In the genomic region with DNA sequence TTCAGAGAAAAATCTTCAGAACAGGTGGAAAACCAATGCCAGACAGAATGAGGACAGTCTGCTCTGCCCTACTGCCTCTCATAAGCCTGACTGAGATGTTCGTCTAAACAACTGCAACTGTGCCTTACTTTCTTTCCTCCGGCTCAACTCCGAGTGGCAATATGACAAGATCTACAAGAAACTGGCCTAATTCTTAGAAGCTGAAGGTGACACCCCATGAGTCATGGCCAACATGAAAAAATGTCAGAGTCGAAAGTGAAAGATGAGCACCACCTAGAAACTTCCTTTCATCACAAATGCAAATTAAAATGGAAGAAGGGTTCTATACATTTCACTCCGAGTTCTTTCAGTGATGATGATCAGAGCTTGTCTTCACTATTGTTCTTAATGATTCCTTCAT, we compare ENCODE assay signal across 8 cellular contexts. TPM values are rescaled to one million over a fixed set of nuclear protein-coding genes. Genes with fewer than 3 reads are reported as not detected.
DNase-seq lines count a peak whose midpoint lies in the region; ATAC-seq, FAIRE-seq and TF ChIP-seq lines count a peak whose summit lies in the region.

No MANE protein-coding gene starts in this region.

- ATAC-seq in GM18498 (IDR thresholded peaks at IDR 0.05; ENCODE audit: unreplicated experiment) (peak; percentile 80), HG02759 (IDR thresholded peaks at IDR 0.05; ENCODE audit: unreplicated experiment) (peak; percentile 71), Panc1 (no peak)

- H3K9ac ChIP-seq in astrocyte (ENCODE audit: low read length): no peak overlapping the region

- no peaks in the 10 kb centered on the region for H3K27me3 Mint-ChIP-seq in astrocyte (ENCODE audit: low read depth, unreplicated experiment)

- CTCF ChIA-PET in Panc1 (lab: Charles Lee): no interaction called here

- peaks cover 5% of the 10 kb centered on the region for H3K4me1 ChIP-seq in Panc1 (ENCODE audit: control insufficient read depth, insufficient read depth, low read length)
- H3K4me1 ChIP-seq in astrocyte (ENCODE audit: insufficient read depth, low read length): peaks cover 19% of the 10 kb centered on the region

- no peak overlapping the region for H2AFZ ChIP-seq in astrocyte (ENCODE audit: low read depth, low read length)

- intact Hi-C loops in Panc1 (cut with micrococcal nuclease; ENCODE audit: unreplicated experiment): no loop called here

- H3K27ac ChIP-seq in Panc1 (ENCODE audit: low read length) (no peak overlapping the region), astrocyte (ENCODE audit: low read depth, low read length) (no peak overlapping the region)

- no peaks in the 10 kb centered on the region for H3K9me3 ChIP-seq in Panc1 (ENCODE audit: control insufficient read depth, insufficient read depth, low read depth, low read length)
- no peaks in the 10 kb centered on the region for H3K9me3 ChIP-seq in astrocyte (ENCODE audit: insufficient read depth, low read depth, low read length)

- no peaks in the 10 kb centered on the region for H3K9me3 Mint-ChIP-seq in astrocyte (ENCODE audit: unreplicated experiment)

- H3K27ac Mint-ChIP-seq in astrocyte (ENCODE audit: unreplicated experiment): no peak overlapping the region

- DNase-seq in Panc1 (ENCODE audit: low read depth, low spot score) (no peak), astrocyte (ENCODE audit: low read depth) (peak; percentile 35), GOT3 (lab: John Stamatoyannopoulos, UW) (no peak), mucosa of gallbladder (ENCODE audit: low spot score) (no peak), GF-D8 (lab: John Stamatoyannopoulos, UW) (no peak)
- peak; percentile 12 for DNase-seq in stimulated activated CD8-positive, alpha-beta memory T cell treated with anti-CD3 and anti-CD28 coated beads, Interleukin-12 subunit alpha, Interleukin-12 subunit beta, amount 100 ng/mL, for 24 hours (ENCODE audit: extremely low read depth)

- H3K79me2 ChIP-seq in astrocyte (ENCODE audit: insufficient read depth, low read length): peaks cover 85% of the 10 kb centered on the region

- TF ChIP-seq CTCF in Panc1 (IDR thresholded peaks at IDR 0.05): no peak
- TF ChIP-seq CTCF in astrocyte (IDR thresholded peaks at IDR 0.05; ENCODE audit: insufficient read depth, low read depth, low read length): no peak

- in situ Hi-C loops in Panc1 (cut with HindIII; ENCODE audit: low pct_unique_long_range_greater_than_20kb, low sequenced_read_pairs): no loop called here

- peak overlapping the region; percentile 17 for H3K4me2 ChIP-seq in astrocyte (ENCODE audit: low read length)

- POLR2A ChIA-PET in Panc1 (lab: Charles Lee): no interaction called here

- H3K27me3 ChIP-seq in Panc1 (ENCODE audit: control insufficient read depth, insufficient read depth, low read length) (no peaks in the 10 kb centered on the region), astrocyte (ENCODE audit: insufficient read depth, low read length) (no peaks in the 10 kb centered on the region)

- no peak overlapping the region for H3K4me3 Mint-ChIP-seq in astrocyte (ENCODE audit: unreplicated experiment)

- H3K4me1 Mint-ChIP-seq in astrocyte (ENCODE audit: low read depth, unreplicated experiment): peaks cover 31% of the 10 kb centered on the region

- H3K36me3 ChIP-seq in Panc1 (ENCODE audit: control insufficient read depth, insufficient read depth, low read length): no peaks in the 10 kb centered on the region
- no peaks in the 10 kb centered on the region for H3K36me3 ChIP-seq in astrocyte (ENCODE audit: insufficient read depth, low read length)

- BruUV-seq in Panc1 (replicated peaks; lab: Mats Ljungman, UMichigan): TSS peak; percentile 6

- no peak for FAIRE-seq in astrocyte (lab: Jason Lieb, UNC)

- peaks cover 19% of the 10 kb centered on the region for H3K36me3 Mint-ChIP-seq in astrocyte (ENCODE audit: low read depth, unreplicated experiment)

- H3K4me3 ChIP-seq in Panc1 (ENCODE audit: low read depth in 2 of 2, low read length in 2 of 2): no peak overlapping the region
- no peak overlapping the region for H3K4me3 ChIP-seq in astrocyte (ENCODE audit: insufficient read depth, low read depth, low read length)

- peaks cover 44% of the 10 kb centered on the region for H4K20me1 ChIP-seq in astrocyte (ENCODE audit: insufficient read depth, low read length)

RNA-seq across cellular contexts. Expression of a gene that starts 12.9 kb away (rescaled TPM):
- 96.8 TPM for total RNA-seq in Panc1 (2021; ENCODE audit: unreplicated experiment)
- polyA plus RNA-seq in Panc1 (2012; ENCODE audit: insufficient read length): 92.5 TPM
- total RNA-seq in astrocyte: 87.3 and 92.6 TPM in 2 replicates
- 54.9 TPM for total RNA-seq in mucosa of gallbladder

RNA-seq across cellular contexts. Expression of a gene that starts 43.5 kb away (rescaled TPM):
- total RNA-seq in Panc1 (2021; ENCODE audit: unreplicated experiment) (41.4 TPM), astrocyte (10.9 and 13.0 TPM in 2 replicates), mucosa of gallbladder (9.8 TPM)
- 44.7 TPM for polyA plus RNA-seq in Panc1 (2012; ENCODE audit: insufficient read length)

RNA-seq across cellular contexts. Expression of a gene that starts 58.3 kb away (rescaled TPM):
- not detected for total RNA-seq in Panc1 (2021; ENCODE audit: unreplicated experiment)
- polyA plus RNA-seq in Panc1 (2012; ENCODE audit: insufficient read length): 1.7 TPM
- not detected in 2 replicates for total RNA-seq in astrocyte
- 0.63 TPM for total RNA-seq in mucosa of gallbladder

Comparison
In these comparisons a context has a peak if more than half of its experiments do, and no peak if none do; other contexts are left out.
1. DNase-seq: peak in astrocyte (single experiment) and stimulated activated CD8-positive, alpha-beta memory T cell treated with anti-CD3 and anti-CD28 coated beads, Interleukin-12 subunit alpha, Interleukin-12 subunit beta, amount 100 ng/mL, for 24 hours (single experiment); none in Panc1 (single experiment), GOT3 (single experiment), mucosa of gallbladder (single experiment) and GF-D8 (single experiment).